10 cellular contexts compared by ENCODE assay signal in the genomic region with DNA sequence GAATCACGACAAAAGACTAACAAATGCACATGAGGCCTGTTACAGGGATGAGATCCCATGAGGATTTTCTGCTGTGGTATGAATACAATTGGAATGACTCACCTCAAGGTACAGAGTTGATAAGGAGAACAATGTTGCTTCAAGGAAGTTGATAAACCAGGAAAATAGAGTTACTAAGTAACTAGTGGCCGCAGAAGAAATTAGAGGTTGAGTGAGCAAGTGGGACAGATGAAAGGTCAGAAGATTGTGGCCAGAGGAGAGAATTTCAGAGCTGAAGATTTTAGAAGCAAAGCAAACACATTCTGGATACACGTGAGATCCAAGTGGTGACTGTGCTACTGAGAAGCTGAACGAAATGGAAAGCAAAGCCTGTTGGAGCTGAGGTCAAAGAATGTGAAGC.
A peak's percentile ranks its signal among the peaks of the same experiment; 100 is the strongest.
DNase-seq lines count a peak whose midpoint lies in the region; ATAC-seq, FAIRE-seq and TF ChIP-seq lines count a peak whose summit lies in the region.
"Had no signal": no experiment of that assay in that cellular context is flagged by ENCODE, and none has a peak within 500 bp of the region (broad histone marks: within the 10 kb centered on the region; RNA-seq: fewer than 3 reads in every experiment).

No MANE protein-coding gene starts in this region.

- TF ChIP-seq POLR2A in HepG2 (IDR thresholded peaks at IDR 0.05; ENCODE audit: insufficient read depth in 1 of 2, low read depth in 2 of 2, low read length in 2 of 2) = no peak

- WGBS in heart right ventricle, 2 donors = 50 to 54% methylated on average over 4 of the region's 4 CpGs
- whole genome bisulfite sequencing in HepG2 (ENCODE audit: low lambda C conversion rate) = 5% methylated on average over 4 of the region's 4 CpGs

- H4K20me1 ChIP-seq in HepG2 (ENCODE audit: insufficient read depth, low read length) = no peaks in the 10 kb centered on the region

- no peak overlapping the region for H3K9ac ChIP-seq in HepG2 (ENCODE audit: insufficient read depth, low read depth, low read length)

- POLR2A ChIA-PET in HepG2 (lab: Yijun Ruan, JAX) = interaction anchor here (1.4 to 8.2 kb wide), 2 partner anchors 8 to 31 kb away, joined by 3 to 115 read pairs; no protein-coding TSS in a partner anchor

- ATAC-seq in heart right ventricle (peak in 6 of 8 donors; percentile 26 to 75 (median 49)), HepG2 (peak; percentile 65), upper lobe of right lung (peak; percentile 81), GM19467 (IDR thresholded peaks at IDR 0.05; ENCODE audit: unreplicated experiment) (no peak)

- no peaks in the 10 kb centered on the region for H3K79me2 ChIP-seq in HepG2 (ENCODE audit: insufficient read depth, low read length)

- H3K4me3 ChIP-seq in heart right ventricle = no peak overlapping the region
- no peak overlapping the region for H3K4me3 ChIP-seq in right atrium auricular region
- H3K4me3 ChIP-seq in astrocyte of the spinal cord (ENCODE audit: low read depth, low read length) = no peak overlapping the region
- H3K4me3 ChIP-seq in HepG2 (replicated peaks in 1 of 3; ENCODE audit: insufficient read depth in 1 of 3, low read depth in 2 of 3, low read length in 3 of 3) = no peak overlapping the region; a peak in 1 of 6 replicates
- H3K4me3 ChIP-seq in upper lobe of right lung = no peak overlapping the region

- peak overlapping the region in 2 of 10 donors; percentile 11 to 27 for H3K27ac ChIP-seq in heart right ventricle
- H3K27ac ChIP-seq in right atrium auricular region = no peak overlapping the region
- peak overlapping the region; percentile 38 for H3K27ac ChIP-seq in HepG2 (ENCODE audit: extremely low read length, insufficient read depth, low read length)
- peak overlapping the region; percentile 60 for H3K27ac ChIP-seq in upper lobe of right lung

- no peak for TF ChIP-seq CTCF in heart right ventricle (IDR thresholded peaks at IDR 0.05)
- TF ChIP-seq CTCF in right atrium auricular region (IDR thresholded peaks at IDR 0.05) = no peak
- no peak for TF ChIP-seq CTCF in astrocyte of the spinal cord (IDR thresholded peaks at IDR 0.05; ENCODE audit: low read depth, low read length)
- TF ChIP-seq CTCF in HepG2 (CRISPR knock-in tag; IDR thresholded peaks at IDR 0.05) = no peak
- TF ChIP-seq CTCF in upper lobe of right lung (IDR thresholded peaks at IDR 0.05) = no peak

- H3K9me3 ChIP-seq in heart right ventricle (no peaks in the 10 kb centered on the region), right atrium auricular region (no peaks in the 10 kb centered on the region), HepG2 (ENCODE audit: low read length) (no peaks in the 10 kb centered on the region), upper lobe of right lung (no peaks in the 10 kb centered on the region)

- no TSS peak for BruUV-seq in HepG2 (replicated peaks; lab: Mats Ljungman, UMichigan)

- FAIRE-seq in HepG2 (lab: Jason Lieb, UNC) = peak; percentile 74

- H3K4me1 ChIP-seq in heart right ventricle = peaks cover 0 to 19% (median 9%) of the 10 kb centered on the region in 9 donors
- peaks cover 0 to 4% of the 10 kb centered on the region in 2 donors for H3K4me1 ChIP-seq in right atrium auricular region
- H3K4me1 ChIP-seq in HepG2 (ENCODE audit: insufficient read depth, low read length) = peaks cover 65% of the 10 kb centered on the region
- H3K4me1 ChIP-seq in upper lobe of right lung = peaks cover 4% of the 10 kb centered on the region

- peak overlapping the region; percentile 39 for H3K4me2 ChIP-seq in HepG2 (ENCODE audit: low read depth, low read length)

- TF ChIP-seq EP300 in HepG2 (IDR thresholded peaks at IDR 0.05; ENCODE audit: low read depth in 2 of 2, low read length in 2 of 2) = peak in 1 of 2 experiments; percentile 31; a peak in 1 of 4 replicates
- TF ChIP-seq EP300 in HepG2 (CRISPR knock-in tag; IDR thresholded peaks at IDR 0.05; ENCODE audit: borderline replicate concordance) = no peak

- H3K27me3 ChIP-seq in heart right ventricle (no peaks in the 10 kb centered on the region), right atrium auricular region (no peaks in the 10 kb centered on the region), HepG2 (ENCODE audit: control insufficient read depth in 1 of 2, insufficient read depth in 2 of 2, low read length in 2 of 2) (no peaks in the 10 kb centered on the region), upper lobe of right lung (no peaks in the 10 kb centered on the region)

- H3K36me3 ChIP-seq in heart right ventricle = peaks cover 0 to 22% (median 2%) of the 10 kb centered on the region in 9 donors
- H3K36me3 ChIP-seq in right atrium auricular region = peaks cover 2% of the 10 kb centered on the region
- peaks cover 6 to 14% of the 10 kb centered on the region in 2 experiments; a peak in 4 of 5 replicates for H3K36me3 ChIP-seq in HepG2 (replicated peaks in 1 of 2; ENCODE audit: control insufficient read depth in 1 of 2, insufficient read depth in 2 of 2, low read length in 2 of 2)
- H3K36me3 ChIP-seq in upper lobe of right lung = peaks cover 1% of the 10 kb centered on the region

- no peak for DNase-seq in heart right ventricle
- DNase-seq in right atrium auricular region (ENCODE audit: low spot score) = no peak
- DNase-seq in astrocyte of the spinal cord (ENCODE audit: low read depth, low spot score) = peak; percentile 47
- peak; percentile 74 for DNase-seq in HepG2 (ENCODE audit: low spot score)
- no peak for DNase-seq in upper lobe of right lung
- DNase-seq in GDM1 (lab: John Stamatoyannopoulos, UW) = no peak
- no peak for DNase-seq in NCI-H2107 treated with DMSO at 0.1 percent for 48 hours (lab: John Stamatoyannopoulos, UW; ENCODE audit: unreplicated experiment)
- DNase-seq: caudate nucleus, head of caudate nucleus had no signal

- CTCF ChIA-PET in HepG2 (lab: Yijun Ruan, JAX; ENCODE audit: low intra/inter-chr PET ratio, low total read pairs) = no interaction called here

- in situ Hi-C loops in astrocyte of the spinal cord (cut with HindIII; ENCODE audit: low sequenced_read_pairs) = no loop called here
- in situ Hi-C loops in HepG2 (cut with HindIII; ENCODE audit: extremely low pct_ligation_motif_present, low pct_unique_long_range_greater_than_20kb) = no loop called here

- intact Hi-C loops in heart right ventricle (cut with DNase I) (no loop called here), HepG2 (cut with micrococcal nuclease; ENCODE audit: unreplicated experiment) (no loop called here), upper lobe of right lung (cut with DNase I) (no loop called here)

- TF ChIP-seq RAD21 in HepG2 (CRISPR knock-in tag; IDR thresholded peaks at IDR 0.05) = no peak

- H2AFZ ChIP-seq in HepG2 (ENCODE audit: low read length) = no peak overlapping the region

TF ChIP-seq in HepG2, 621 proteins besides CTCF, POLR2A, EP300 and RAD21 (continues in another document):
- 0 out of 2 replicates have a peak, but pooled peaks have one; percentile 15 for TF ChIP-seq PRDM15 (CRISPR knock-in tag; IDR thresholded peaks at IDR 0.05)
- TF ChIP-seq, protein P1, sequence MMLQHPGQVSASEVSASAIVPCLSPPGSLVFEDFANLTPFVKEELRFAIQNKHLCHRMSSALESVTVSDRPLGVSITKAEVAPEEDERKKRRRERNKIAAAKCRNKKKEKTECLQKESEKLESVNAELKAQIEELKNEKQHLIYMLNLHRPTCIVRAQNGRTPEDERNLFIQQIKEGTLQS (CRISPR knock-in tag; IDR thresholded peaks at IDR 0.05) = peak; percentile 79
- peak; percentile 50; the same call in 1 of the 2 replicates for TF ChIP-seq ZBTB26 (CRISPR knock-in tag; IDR thresholded peaks at IDR 0.05; ENCODE audit: borderline replicate concordance)
- 0 out of 2 replicates have a peak, but pooled peaks have one; percentile 38 for TF ChIP-seq ZBTB43 (CRISPR knock-in tag; conservative IDR thresholded peaks at IDR 0.05)

Comparison
In these comparisons a context has a peak if more than half of its experiments do, and no peak if none do; other contexts are left out.
1. DNase-seq: peak in astrocyte of the spinal cord (single experiment) and HepG2 (single experiment); none in heart right ventricle (0 of 2), right atrium auricular region (single experiment), upper lobe of right lung (single experiment), GDM1 (single experiment) and NCI-H2107 treated with DMSO at 0.1 percent for 48 hours (single experiment).
2. H3K27ac ChIP-seq: peak in HepG2 (single experiment) and upper lobe of right lung (single experiment); none in right atrium auricular region (0 of 2).